15 cellular contexts compared by ENCODE assay signal in genomic region chr12:25184132-25184531, GRCh38. TPM values are rescaled to one million over a fixed set of nuclear protein-coding genes. Genes with fewer than 3 reads are reported as not detected.
A peak's percentile ranks its signal among the peaks of the same experiment; 100 is the strongest.
DNase-seq lines count a peak whose midpoint lies in the region; ATAC-seq lines count a peak whose summit lies in the region.
"Had no signal": no experiment of that assay in that cellular context is flagged by ENCODE, and none has a peak within 500 bp of the region (broad histone marks: within the 10 kb centered on the region; RNA-seq: fewer than 3 reads in every experiment).

No MANE protein-coding gene starts in this region.

- no peaks in the 10 kb centered on the region for H3K9me3 Mint-ChIP-seq in activated CD4-positive, alpha-beta T cell treated with anti-CD3 and anti-CD28 coated beads for 36 hours (ENCODE audit: low read depth)
- H3K9me3 Mint-ChIP-seq in activated naive CD8-positive, alpha-beta T cell (ENCODE audit: low read depth), result peaks cover 3% of the 10 kb centered on the region
- no peaks in the 10 kb centered on the region for H3K9me3 Mint-ChIP-seq in activated naive CD8-positive, alpha-beta T cell treated with anti-CD3 and anti-CD28 coated beads, Interleukin-2, amount 50 U/mL, for 24 hours
- H3K9me3 Mint-ChIP-seq: GM23338 had no signal

- peaks cover 22% of the 10 kb centered on the region for H3K4me1 Mint-ChIP-seq in activated CD4-positive, alpha-beta T cell treated with anti-CD3 and anti-CD28 coated beads for 36 hours
- H3K4me1 Mint-ChIP-seq in activated naive CD8-positive, alpha-beta T cell (ENCODE audit: low read depth), result peaks cover 29% of the 10 kb centered on the region
- H3K4me1 Mint-ChIP-seq in activated naive CD8-positive, alpha-beta T cell treated with anti-CD3 and anti-CD28 coated beads, Interleukin-2, amount 50 U/mL, for 24 hours, result peaks cover 26% of the 10 kb centered on the region
- H3K4me1 Mint-ChIP-seq: GM23338 had no signal

- ATAC-seq in activated CD4-positive, alpha-beta T cell treated with anti-CD3 and anti-CD28 coated beads for 36 hours, result peak; percentile 20
- ATAC-seq in activated naive CD8-positive, alpha-beta T cell treated with anti-CD3 and anti-CD28 coated beads, Interleukin-2, amount 50 U/mL, for 24 hours, result no peak
- peak; percentile 58 for ATAC-seq in stimulated activated naive CD8-positive, alpha-beta T cell treated with anti-CD3 and anti-CD28 coated beads, Interleukin-15, Interleukin-2, amounts not matched to agents 100 U/mL and 50 U/mL, for 24 hours
- ATAC-seq: GM23338 had no signal

- DNase-seq in activated CD4-positive, alpha-beta T cell treated with anti-CD3 and anti-CD28 coated beads for 36 hours, result no peak
- no peak for DNase-seq in activated CD4-positive, alpha-beta T cell treated with anti-CD3 and anti-CD28 coated beads for 48 hours
- no peak for DNase-seq in activated naive CD8-positive, alpha-beta T cell treated with anti-CD3 and anti-CD28 coated beads, Interleukin-2, amount 50 U/mL, for 24 hours
- DNase-seq in stimulated activated naive CD8-positive, alpha-beta T cell treated with anti-CD3 and anti-CD28 coated beads, Interleukin-15, Interleukin-2, amounts not matched to agents 100 U/mL and 50 U/mL, for 24 hours, result no peak
- no peak for DNase-seq in stimulated activated naive CD4-positive, alpha-beta T cell treated with Interleukin-2 at 50 U/mL for 16 hours (lab: John Stamatoyannopoulos, UW)
- DNase-seq in head of caudate nucleus, result no peak
- DNase-seq: 8988T; AML-193; Caco-2; CD8-positive, alpha-beta memory T cell; DND-41; GDM1; H7 had no signal

- H3K36me3 Mint-ChIP-seq in activated CD4-positive, alpha-beta T cell treated with anti-CD3 and anti-CD28 coated beads for 36 hours (ENCODE audit: low read depth), result no peaks in the 10 kb centered on the region
- H3K36me3 Mint-ChIP-seq in activated naive CD8-positive, alpha-beta T cell, result peaks cover 2% of the 10 kb centered on the region
- H3K36me3 Mint-ChIP-seq in activated naive CD8-positive, alpha-beta T cell treated with anti-CD3 and anti-CD28 coated beads, Interleukin-2, amount 50 U/mL, for 24 hours (ENCODE audit: low read depth), result peaks cover 1% of the 10 kb centered on the region

- POLR2A ChIA-PET in activated CD4-positive, alpha-beta T cell treated with anti-CD3 and anti-CD28 coated beads for 36 hours (lab: Charles Lee), result no interaction called here

- no peak overlapping the region for H3K27ac Mint-ChIP-seq in activated CD4-positive, alpha-beta T cell treated with anti-CD3 and anti-CD28 coated beads for 36 hours
- peak overlapping the region; percentile 47 for H3K27ac Mint-ChIP-seq in activated naive CD8-positive, alpha-beta T cell
- H3K27ac Mint-ChIP-seq in activated naive CD8-positive, alpha-beta T cell treated with anti-CD3 and anti-CD28 coated beads, Interleukin-2, amount 50 U/mL, for 24 hours, result no peak overlapping the region
- H3K27ac Mint-ChIP-seq: CD8-positive, alpha-beta memory T cell; GM23338 had no signal

- intact Hi-C loops in activated CD4-positive, alpha-beta T cell treated with anti-CD3 and anti-CD28 coated beads for 36 hours (cut with DNase I, micrococcal nuclease), result no loop called here
- intact Hi-C loops in head of caudate nucleus (cut with DNase I), result no loop called here

- CTCF ChIA-PET in activated CD4-positive, alpha-beta T cell treated with anti-CD3 and anti-CD28 coated beads for 36 hours (lab: Charles Lee), result interaction anchor here (0.7 kb wide), 1 partner anchor 253 kb away, joined by 3 read pairs; no protein-coding TSS in a partner anchor

- H3K27me3 Mint-ChIP-seq in activated CD4-positive, alpha-beta T cell treated with anti-CD3 and anti-CD28 coated beads for 36 hours, result no peaks in the 10 kb centered on the region
- no peaks in the 10 kb centered on the region for H3K27me3 Mint-ChIP-seq in activated naive CD8-positive, alpha-beta T cell
- no peaks in the 10 kb centered on the region for H3K27me3 Mint-ChIP-seq in activated naive CD8-positive, alpha-beta T cell treated with anti-CD3 and anti-CD28 coated beads, Interleukin-2, amount 50 U/mL, for 24 hours

- no peak overlapping the region for H3K4me3 Mint-ChIP-seq in activated CD4-positive, alpha-beta T cell treated with anti-CD3 and anti-CD28 coated beads for 36 hours
- H3K4me3 Mint-ChIP-seq in activated naive CD8-positive, alpha-beta T cell, result no peak overlapping the region
- H3K4me3 Mint-ChIP-seq in activated naive CD8-positive, alpha-beta T cell treated with anti-CD3 and anti-CD28 coated beads, Interleukin-2, amount 50 U/mL, for 24 hours, result no peak overlapping the region
- H3K4me3 Mint-ChIP-seq: CD8-positive, alpha-beta memory T cell; GM23338 had no signal

RNA-seq across cellular contexts. Expression of gene DNAI7, which starts 10.8 kb away (rescaled TPM):
- total RNA-seq in activated CD4-positive, alpha-beta T cell treated with anti-CD3 and anti-CD28 coated beads for 36 hours, result not detected
- total RNA-seq: CD8-positive, alpha-beta memory T cell; GM23338 had no signal

RNA-seq across cellular contexts. Expression of gene ETFRF1, which starts 10.9 kb away (rescaled TPM):
- total RNA-seq in activated CD4-positive, alpha-beta T cell treated with anti-CD3 and anti-CD28 coated beads for 36 hours, result 10 to 100 TPM; 11.7 to 15.4 TPM
